ENCODE assay signal across 8 cellular contexts in genomic region chr6:34243131-34243771, GRCh38. TPM values are rescaled to one million over a fixed set of nuclear protein-coding genes. Genes with fewer than 3 reads are reported as not detected.
DNase-seq lines count a peak whose midpoint lies in the region; ATAC-seq, FAIRE-seq and TF ChIP-seq lines count a peak whose summit lies in the region.

No MANE protein-coding gene starts in this region.

- peak overlapping the region in 1 of 2 donors; percentile 7 for H3K9ac ChIP-seq in kidney (ENCODE audit: low read length in 2 of 2)

- H3K9me2 ChIP-seq in GM23338 (ENCODE audit: insufficient read depth) = no peaks in the 10 kb centered on the region

- intact Hi-C loops in kidney (cut with DNase I) = loop anchor here (10.0 kb wide), 1 partner anchor 172 kb away; no protein-coding TSS in a partner anchor
- intact Hi-C loops in esophagus muscularis mucosa (cut with DNase I) = loop anchor here (10.0 kb wide), 1 partner anchor 362 kb away; no protein-coding TSS in a partner anchor

- H3K9me3 ChIP-seq in kidney (ENCODE audit: control insufficient read depth in 1 of 2, low read length in 2 of 2) (no peaks in the 10 kb centered on the region), esophagus muscularis mucosa (no peaks in the 10 kb centered on the region)

- peaks cover 52% of the 10 kb centered on the region for H3K79me2 ChIP-seq in GM23338 (replicated peaks; ENCODE audit: insufficient read depth)

- DNase-seq in GM23338 (ENCODE audit: low spot score) (no peak), kidney (peak; percentile 47), NCI-H1930 (lab: John Stamatoyannopoulos, UW) (no peak), NCI-H2081 treated with DMSO at 0.1 percent for 48 hours (lab: John Stamatoyannopoulos, UW) (no peak), esophagus muscularis mucosa (ENCODE audit: extremely low spot score) (no peak)
- peak; percentile 40 for DNase-seq in activated CD8-positive, alpha-beta memory T cell treated with anti-CD3 and anti-CD28 coated beads, Interleukin-2, amount 10 ng/mL, durations not matched to agents 7 days and 5 days

- H3K36me3 ChIP-seq in GM23338 (ENCODE audit: insufficient read depth) (peaks cover 49% of the 10 kb centered on the region), kidney (ENCODE audit: control insufficient read depth in 1 of 2, insufficient read depth in 2 of 2, low read length in 2 of 2) (no peaks in the 10 kb centered on the region), esophagus muscularis mucosa (peaks cover 6 to 22% (median 18%) of the 10 kb centered on the region in 4 donors)

- H3K9me3 Mint-ChIP-seq in GM23338 = peaks cover 6% of the 10 kb centered on the region; the same call in 2 of the 3 replicates
- H3K9me3 Mint-ChIP-seq in activated CD8-positive, alpha-beta memory T cell treated with anti-CD3 and anti-CD28 coated beads, Interleukin-2, amount 10 ng/mL, durations not matched to agents 7 days and 5 days (ENCODE audit: low read depth) = no peaks in the 10 kb centered on the region

- no peaks in the 10 kb centered on the region for H3K27me3 ChIP-seq in GM23338 (ENCODE audit: insufficient read depth)
- H3K27me3 ChIP-seq in esophagus muscularis mucosa = no peaks in the 10 kb centered on the region

- peak overlapping the region; percentile 86 for H3K27ac Mint-ChIP-seq in GM23338
- H3K27ac Mint-ChIP-seq in activated CD8-positive, alpha-beta memory T cell treated with anti-CD3 and anti-CD28 coated beads, Interleukin-2, amount 10 ng/mL, durations not matched to agents 7 days and 5 days = peak overlapping the region; percentile 66

- no peak for TF ChIP-seq CTCF in 22Rv1 (IDR thresholded peaks at IDR 0.05)
- TF ChIP-seq CTCF in GM23338 (conservative IDR thresholded peaks at IDR 0.05; ENCODE audit: low read depth in 2 of 2) = no peak
- TF ChIP-seq CTCF in kidney (IDR thresholded peaks at IDR 0.05; ENCODE audit: borderline replicate concordance, extremely low read depth, insufficient read depth) = no peak
- TF ChIP-seq CTCF in esophagus muscularis mucosa (IDR thresholded peaks at IDR 0.05) = no peak

- ATAC-seq in GM23338 = no peak
- no peak for ATAC-seq in activated CD8-positive, alpha-beta memory T cell treated with anti-CD3 and anti-CD28 coated beads, Interleukin-2, amount 10 ng/mL, durations not matched to agents 7 days and 5 days
- ATAC-seq in HG02938 (IDR thresholded peaks at IDR 0.05; ENCODE audit: unreplicated experiment) = no peak

- H3K4me2 ChIP-seq in GM23338 = no peak overlapping the region

- peaks cover 75% of the 10 kb centered on the region for H3K4me1 Mint-ChIP-seq in GM23338
- H3K4me1 Mint-ChIP-seq in activated CD8-positive, alpha-beta memory T cell treated with anti-CD3 and anti-CD28 coated beads, Interleukin-2, amount 10 ng/mL, durations not matched to agents 7 days and 5 days = peaks cover 85% of the 10 kb centered on the region

- H3K4me3 ChIP-seq in GM23338 = no peak overlapping the region
- no peak overlapping the region for H3K4me3 ChIP-seq in kidney (ENCODE audit: low read length in 2 of 2)
- H3K4me3 ChIP-seq in esophagus muscularis mucosa = no peak overlapping the region

- WGBS in esophagus muscularis mucosa = 42% methylated on average over 5 of the region's 5 CpGs

- TF ChIP-seq POLR2A in esophagus muscularis mucosa (IDR thresholded peaks at IDR 0.05; ENCODE audit: low read depth) = no peak

- H3K4me3 Mint-ChIP-seq in GM23338 = peak overlapping the region; percentile 98
- H3K4me3 Mint-ChIP-seq in activated CD8-positive, alpha-beta memory T cell treated with anti-CD3 and anti-CD28 coated beads, Interleukin-2, amount 10 ng/mL, durations not matched to agents 7 days and 5 days = no peak overlapping the region

- no peak for TF ChIP-seq EP300 in esophagus muscularis mucosa (IDR thresholded peaks at IDR 0.05)

- H3F3A ChIP-seq in GM23338 (replicated peaks; ENCODE audit: low read depth) = peaks cover 78% of the 10 kb centered on the region

- peaks cover 81% of the 10 kb centered on the region for H3K36me3 Mint-ChIP-seq in GM23338 (ENCODE audit: low read depth)
- peaks cover 35% of the 10 kb centered on the region for H3K36me3 Mint-ChIP-seq in activated CD8-positive, alpha-beta memory T cell treated with anti-CD3 and anti-CD28 coated beads, Interleukin-2, amount 10 ng/mL, durations not matched to agents 7 days and 5 days

- CTCF ChIA-PET in activated CD8-positive, alpha-beta memory T cell treated with anti-CD3 and anti-CD28 coated beads, Interleukin-2, amount 10 ng/mL, durations not matched to agents 7 days and 5 days (lab: Charles Lee) = interaction anchor here (1.2 to 1.8 kb wide), 2 partner anchors 47 kb away, joined by 5 to 6 read pairs; no protein-coding TSS in a partner anchor

- H2AFZ ChIP-seq in GM23338 = no peak overlapping the region

- peaks cover 56% of the 10 kb centered on the region for H4K20me1 ChIP-seq in GM23338 (replicated peaks; ENCODE audit: insufficient read depth)

- H3K27ac ChIP-seq in 22Rv1 (0 out of 2 replicates have a peak overlapping the region, but pooled peaks have one; percentile 5), GM23338 (ENCODE audit: low read depth) (peak overlapping the region; percentile 97), kidney (ENCODE audit: low read depth in 2 of 2, low read length in 2 of 2) (no peak overlapping the region), esophagus muscularis mucosa (replicated peaks in 1 of 4) (peak overlapping the region in 2 of 4 donors; percentile 25 to 75)

- H3K27me3 Mint-ChIP-seq in GM23338 (ENCODE audit: insufficient read depth, low read depth, poor library complexity) = peaks cover 79% of the 10 kb centered on the region
- H3K27me3 Mint-ChIP-seq in activated CD8-positive, alpha-beta memory T cell treated with anti-CD3 and anti-CD28 coated beads, Interleukin-2, amount 10 ng/mL, durations not matched to agents 7 days and 5 days = no peaks in the 10 kb centered on the region

- H3K4me1 ChIP-seq in GM23338 (ENCODE audit: insufficient read depth) (peaks cover 61% of the 10 kb centered on the region), kidney (ENCODE audit: control insufficient read depth in 1 of 2, insufficient read depth in 1 of 2, low read depth in 1 of 2, low read length in 2 of 2) (peaks cover 4 to 6% of the 10 kb centered on the region in 2 donors), esophagus muscularis mucosa (peaks cover 29 to 48% (median 39%) of the 10 kb centered on the region in 4 donors)

- FAIRE-seq in kidney (lab: Jason Lieb, UNC) = no peak

TF ChIP-seq in GM23338, 12 proteins besides CTCF, POLR2A, EP300 and RAD21 (continues in another document):
- TF ChIP-seq EZH2 (IDR thresholded peaks at IDR 0.05; ENCODE audit: low read depth, unreplicated experiment) (no peak), STAT1 (IDR thresholded peaks at IDR 0.05; ENCODE audit: unreplicated experiment) (no peak), POLR2AphosphoS5 (IDR thresholded peaks at IDR 0.05; ENCODE audit: low read depth) (no peak), JUNB (IDR thresholded peaks at IDR 0.05; ENCODE audit: unreplicated experiment) (no peak), ZNF114 (CRISPR knock-in tag; IDR thresholded peaks at IDR 0.05) (no peak)
- TF ChIP-seq, protein P1, sequence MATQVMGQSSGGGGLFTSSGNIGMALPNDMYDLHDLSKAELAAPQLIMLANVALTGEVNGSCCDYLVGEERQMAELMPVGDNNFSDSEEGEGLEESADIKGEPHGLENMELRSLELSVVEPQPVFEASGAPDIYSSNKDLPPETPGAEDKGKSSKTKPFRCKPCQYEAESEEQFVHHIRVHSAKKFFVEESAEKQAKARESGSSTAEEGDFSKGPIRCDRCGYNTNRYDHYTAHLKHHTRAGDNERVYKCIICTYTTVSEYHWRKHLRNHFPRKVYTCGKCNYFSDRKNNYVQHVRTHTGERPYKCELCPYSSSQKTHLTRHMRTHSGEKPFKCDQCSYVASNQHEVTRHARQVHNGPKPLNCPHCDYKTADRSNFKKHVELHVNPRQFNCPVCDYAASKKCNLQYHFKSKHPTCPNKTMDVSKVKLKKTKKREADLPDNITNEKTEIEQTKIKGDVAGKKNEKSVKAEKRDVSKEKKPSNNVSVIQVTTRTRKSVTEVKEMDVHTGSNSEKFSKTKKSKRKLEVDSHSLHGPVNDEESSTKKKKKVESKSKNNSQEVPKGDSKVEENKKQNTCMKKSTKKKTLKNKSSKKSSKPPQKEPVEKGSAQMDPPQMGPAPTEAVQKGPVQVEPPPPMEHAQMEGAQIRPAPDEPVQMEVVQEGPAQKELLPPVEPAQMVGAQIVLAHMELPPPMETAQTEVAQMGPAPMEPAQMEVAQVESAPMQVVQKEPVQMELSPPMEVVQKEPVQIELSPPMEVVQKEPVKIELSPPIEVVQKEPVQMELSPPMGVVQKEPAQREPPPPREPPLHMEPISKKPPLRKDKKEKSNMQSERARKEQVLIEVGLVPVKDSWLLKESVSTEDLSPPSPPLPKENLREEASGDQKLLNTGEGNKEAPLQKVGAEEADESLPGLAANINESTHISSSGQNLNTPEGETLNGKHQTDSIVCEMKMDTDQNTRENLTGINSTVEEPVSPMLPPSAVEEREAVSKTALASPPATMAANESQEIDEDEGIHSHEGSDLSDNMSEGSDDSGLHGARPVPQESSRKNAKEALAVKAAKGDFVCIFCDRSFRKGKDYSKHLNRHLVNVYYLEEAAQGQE (IDR thresholded peaks at IDR 0.05; ENCODE audit: unreplicated experiment) = no peak
- TF ChIP-seq, protein P2, sequence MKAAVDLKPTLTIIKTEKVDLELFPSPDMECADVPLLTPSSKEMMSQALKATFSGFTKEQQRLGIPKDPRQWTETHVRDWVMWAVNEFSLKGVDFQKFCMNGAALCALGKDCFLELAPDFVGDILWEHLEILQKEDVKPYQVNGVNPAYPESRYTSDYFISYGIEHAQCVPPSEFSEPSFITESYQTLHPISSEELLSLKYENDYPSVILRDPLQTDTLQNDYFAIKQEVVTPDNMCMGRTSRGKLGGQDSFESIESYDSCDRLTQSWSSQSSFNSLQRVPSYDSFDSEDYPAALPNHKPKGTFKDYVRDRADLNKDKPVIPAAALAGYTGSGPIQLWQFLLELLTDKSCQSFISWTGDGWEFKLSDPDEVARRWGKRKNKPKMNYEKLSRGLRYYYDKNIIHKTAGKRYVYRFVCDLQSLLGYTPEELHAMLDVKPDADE (IDR thresholded peaks at IDR 0.05) = no peak

RNA-seq across cellular contexts. Expression of gene SMIM29, which starts 5.6 kb away (rescaled TPM):
- 5.0 and 9.0 TPM in 2 replicates for total RNA-seq in GM23338 (2014; rRNA removed; shearing (Covaris generic))
- polyA plus RNA-seq in GM23338 (2016; fragmentation: Nextera tagmentation; extraction: Ambion mirVana) (15.9 and 17.0 TPM in 2 replicates), kidney (ENCODE audit: insufficient read depth, low read depth, low replicate concordance) (53.5 TPM)
- total RNA-seq in activated CD8-positive, alpha-beta memory T cell treated with anti-CD3 and anti-CD28 coated beads, Interleukin-2, amount 10 ng/mL, durations not matched to agents 7 days and 5 days = 10 to 100 TPM; 34.0 to 41.4 TPM
- total RNA-seq in kidney (22.6 TPM), esophagus muscularis mucosa (10 to 100 TPM; 21.2 to 26.3 (median 23.4) TPM)

RNA-seq across cellular contexts. Expression of gene HMGA1, which starts 6.6 kb away (rescaled TPM):
- 1,700 and 2,052 TPM in 2 replicates for total RNA-seq in GM23338 (2014; rRNA removed; shearing (Covaris generic))
- polyA plus RNA-seq in GM23338 (2016; fragmentation: Nextera tagmentation; extraction: Ambion mirVana) (1,386 and 1,411 TPM in 2 replicates), kidney (ENCODE audit: insufficient read depth, low read depth, low replicate concordance) (27.1 TPM)
- total RNA-seq in activated CD8-positive, alpha-beta memory T cell treated with anti-CD3 and anti-CD28 coated beads, Interleukin-2, amount 10 ng/mL, durations not matched to agents 7 days and 5 days = 100 to 1,000 TPM; 214 to 312 TPM
- total RNA-seq in kidney (46.5 TPM), esophagus muscularis mucosa (10 to 100 TPM in 3 of 4 donors, 1 to 10 TPM in 1; 8.3 to 27.2 (median 17.5) TPM)

Comparison
In these comparisons a context has a peak if more than half of its experiments do, and no peak if none do; other contexts are left out.
1. H3K27ac ChIP-seq: peak in 22Rv1 (single experiment) and GM23338 (single experiment); none in kidney (0 of 2).
2. DNase-seq: peak in activated CD8-positive, alpha-beta memory T cell treated with anti-CD3 and anti-CD28 coated beads, Interleukin-2, amount 10 ng/mL, durations not matched to agents 7 days and 5 days (single experiment) and kidney (single experiment); none in GM23338 (single experiment), NCI-H1930 (0 of 2), NCI-H2081 treated with DMSO at 0.1 percent for 48 hours (single experiment) and esophagus muscularis mucosa (single experiment).